In the genomic region with DNA sequence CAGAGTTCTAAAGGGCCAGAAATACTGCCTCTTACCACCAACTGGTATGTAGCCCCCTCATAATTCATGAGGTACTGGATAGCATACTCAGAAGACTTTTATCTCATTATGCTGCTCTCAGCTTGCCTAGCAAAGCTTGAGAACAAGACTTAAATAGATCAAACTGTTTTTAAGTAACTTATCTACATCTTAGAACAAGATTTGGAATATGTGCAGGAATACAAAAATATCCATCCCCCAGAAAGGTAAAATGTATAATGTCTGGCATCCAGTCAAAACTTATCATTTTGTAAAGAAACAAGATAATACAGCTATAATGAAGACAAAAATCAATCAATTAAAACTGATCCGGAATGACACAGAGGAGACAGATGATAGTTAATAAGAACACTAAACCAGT, we compare ENCODE assay signal across 25 cellular contexts.
"Had no signal": no experiment of that assay in that cellular context is flagged by ENCODE, and none has a peak within 500 bp of the region (broad histone marks: within the 10 kb centered on the region; RNA-seq: fewer than 3 reads in every experiment).

No MANE protein-coding gene starts in this region.

- ATAC-seq: activated CD4-positive, CD25-positive, alpha-beta regulatory T cell treated with anti-CD3 and anti-CD28 coated beads, Interleukin-2, amount 50 U/mL, for 24 hours; activated CD8-positive, alpha-beta memory T cell treated with anti-CD3 and anti-CD28 coated beads, Interleukin-2, amount 10 ng/mL, durations not matched to agents 7 days and 5 days; activated CD8-positive, alpha-beta T cell treated with anti-CD3 and anti-CD28 coated beads, Interleukin-2, amount 10 ng/mL, durations not matched to agents 7 days and 5 days; gastrocnemius medialis; left lung; lower lobe of right lung; right lobe of liver had no signal

- H3K4me3 Mint-ChIP-seq: activated CD4-positive, alpha-beta T cell treated with anti-CD3 and anti-CD28 coated beads, Interleukin-2, amount 10 ng/mL, durations not matched to agents 7 days and 5 days; activated CD8-positive, alpha-beta memory T cell treated with anti-CD3 and anti-CD28 coated beads, Interleukin-2, amount 10 ng/mL, durations not matched to agents 7 days and 5 days; activated CD8-positive, alpha-beta T cell treated with anti-CD3 and anti-CD28 coated beads, Interleukin-2, amount 10 ng/mL, durations not matched to agents 7 days and 5 days; T-helper 1 cell treated with Interleukin-12 subunit alpha and Interleukin-12 subunit beta and Interleukin-4 antibody, amounts not matched to agents 30 μg/mL and 1 μg/mL, for 36 hours; type B pancreatic cell had no signal

- H3K9me3 Mint-ChIP-seq: activated CD4-positive, alpha-beta T cell treated with anti-CD3 and anti-CD28 coated beads, Interleukin-2, amount 10 ng/mL, durations not matched to agents 7 days and 5 days; type B pancreatic cell had no signal

- DNase-seq: activated CD4-positive, alpha-beta T cell treated with anti-CD3 and anti-CD28 coated beads, Interleukin-2, amount 10 ng/mL, durations not matched to agents 7 days and 5 days; activated CD8-positive, alpha-beta memory T cell treated with anti-CD3 and anti-CD28 coated beads, Interleukin-2, amount 10 ng/mL, durations not matched to agents 7 days and 5 days; activated CD8-positive, alpha-beta T cell treated with anti-CD3 and anti-CD28 coated beads, Interleukin-2, amount 10 ng/mL, durations not matched to agents 7 days and 5 days; activated effector memory CD4-positive, alpha-beta T cell treated with Interleukin-2 at 50 U/mL for 16 hours; activated naive CD4-positive, alpha-beta T cell treated with Interleukin-2 at 50 U/mL for 16 hours; anterior cingulate cortex; dermis blood vessel endothelial cell; effector CD8-positive, alpha-beta T cell; gastrocnemius medialis; glutamatergic neuron; left lung; lower lobe of right lung; ovary; right lobe of liver; stimulated activated CD4-positive, alpha-beta T cell treated with anti-CD3 and anti-CD28 coated beads, Interleukin-2, amount 100 ng/mL, for 48 hours; stimulated activated naive CD4-positive, alpha-beta T cell treated with Interleukin-2 at 50 U/mL for 16 hours; substantia nigra; T1000; uterus; WERI-Rb-1 had no signal

- H3K9me3 ChIP-seq: gastrocnemius medialis, left lung, lower lobe of right lung, ovary, right lobe of liver, uterus had no signal

- H3K36me3 ChIP-seq: gastrocnemius medialis, left lung, lower lobe of right lung, ovary, right lobe of liver, uterus, WERI-Rb-1 had no signal

- H3K4me3 ChIP-seq: gastrocnemius medialis, left lung, lower lobe of right lung, ovary, right lobe of liver, uterus had no signal

- H3K27ac Mint-ChIP-seq: activated CD4-positive, alpha-beta T cell treated with anti-CD3 and anti-CD28 coated beads, Interleukin-2, amount 10 ng/mL, durations not matched to agents 7 days and 5 days; activated CD8-positive, alpha-beta memory T cell treated with anti-CD3 and anti-CD28 coated beads, Interleukin-2, amount 10 ng/mL, durations not matched to agents 7 days and 5 days; activated CD8-positive, alpha-beta T cell treated with anti-CD3 and anti-CD28 coated beads, Interleukin-2, amount 10 ng/mL, durations not matched to agents 7 days and 5 days; activated naive CD8-positive, alpha-beta T cell; progenitor cell of endocrine pancreas; T-helper 1 cell treated with Interleukin-12 subunit alpha and Interleukin-12 subunit beta and Interleukin-4 antibody, amounts not matched to agents 30 μg/mL and 1 μg/mL, for 36 hours; type B pancreatic cell had no signal

- H3K4me1 ChIP-seq: gastrocnemius medialis, left lung, lower lobe of right lung, right lobe of liver, uterus had no signal

- H3K27me3 ChIP-seq: gastrocnemius medialis, left lung, ovary, right lobe of liver, uterus had no signal

- H3K27ac ChIP-seq: gastrocnemius medialis, left lung, lower lobe of right lung, ovary, right lobe of liver, uterus, WERI-Rb-1 had no signal

- H3K36me3 Mint-ChIP-seq: activated naive CD8-positive, alpha-beta T cell; type B pancreatic cell had no signal

- H3K27me3 Mint-ChIP-seq: activated CD4-positive, alpha-beta T cell treated with anti-CD3 and anti-CD28 coated beads, Interleukin-2, amount 10 ng/mL, durations not matched to agents 7 days and 5 days; activated CD8-positive, alpha-beta memory T cell treated with anti-CD3 and anti-CD28 coated beads, Interleukin-2, amount 10 ng/mL, durations not matched to agents 7 days and 5 days; activated naive CD8-positive, alpha-beta T cell; progenitor cell of endocrine pancreas; type B pancreatic cell had no signal
